10 cellular contexts compared by ENCODE assay signal in the genomic region with DNA sequence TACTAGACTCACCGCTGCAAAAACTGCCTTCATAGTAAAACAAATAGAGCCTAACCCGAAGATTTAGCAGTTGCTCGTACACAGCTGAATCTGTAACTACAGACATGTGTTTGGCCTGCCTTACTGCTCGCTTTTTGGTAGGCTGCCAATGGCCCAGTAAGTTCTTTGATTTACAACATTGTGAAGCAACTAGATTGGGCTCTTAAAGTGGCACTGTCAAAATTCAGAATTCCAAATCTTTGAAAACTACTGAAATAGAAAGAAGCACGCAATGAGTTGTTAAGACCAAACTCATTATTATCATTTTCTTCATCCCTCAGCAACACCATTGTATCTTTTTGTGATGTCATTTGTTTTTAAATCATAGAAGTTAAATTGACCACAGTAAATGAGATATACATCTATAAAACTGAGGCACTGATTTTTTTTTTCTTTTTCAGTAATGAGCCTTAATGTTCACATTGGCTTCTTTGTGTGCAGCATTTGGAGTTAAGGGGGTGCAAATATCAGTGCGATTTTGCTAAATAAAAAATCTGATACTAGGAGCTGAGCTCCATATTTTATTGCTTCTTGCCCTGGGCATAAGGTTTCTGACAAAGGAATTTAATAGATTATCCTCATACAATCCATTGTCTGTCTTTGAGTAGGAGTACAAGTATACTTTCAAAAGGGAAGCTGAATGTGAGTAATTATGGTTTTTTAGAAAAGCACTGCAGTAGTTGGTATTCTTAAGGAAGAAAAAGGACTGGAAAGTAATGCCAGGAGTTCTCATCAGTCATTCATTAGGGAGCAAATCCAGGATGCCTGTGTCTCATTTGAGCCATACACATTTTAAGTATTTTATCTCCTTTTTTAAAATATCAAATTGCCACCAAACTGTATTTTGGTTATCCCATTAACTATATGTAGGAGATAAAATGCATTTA.
DNase-seq lines count a peak whose midpoint lies in the region; ATAC-seq and TF ChIP-seq lines count a peak whose summit lies in the region.
"Had no signal": no experiment of that assay in that cellular context is flagged by ENCODE, and none has a peak within 500 bp of the region (broad histone marks: within the 10 kb centered on the region; RNA-seq: fewer than 3 reads in every experiment).

No MANE protein-coding gene starts in this region.

- peak; percentile 68 for ATAC-seq in omental fat pad (ENCODE audit: low FRiP score)
- ATAC-seq in HG02870 (IDR thresholded peaks at IDR 0.05; ENCODE audit: unreplicated experiment): no peak
- ATAC-seq: GM12878, Panc1 had no signal

- TF ChIP-seq CTCF in BE2C (IDR thresholded peaks at IDR 0.05; ENCODE audit: low read depth, low read length) (no peak), esophagus squamous epithelium (IDR thresholded peaks at IDR 0.05) (no peak), omental fat pad (IDR thresholded peaks at IDR 0.05) (no peak), WERI-Rb-1 (IDR thresholded peaks at IDR 0.05; ENCODE audit: low read depth, low read length) (no peak)

- no peaks in the 10 kb centered on the region for H4K20me1 ChIP-seq in Karpas-422 (ENCODE audit: insufficient read depth, low read depth, low read length)

- H3K27me3 ChIP-seq in BE2C (no peaks in the 10 kb centered on the region), esophagus squamous epithelium (no peaks in the 10 kb centered on the region), Karpas-422 (ENCODE audit: low read length) (no peaks in the 10 kb centered on the region), WERI-Rb-1 (ENCODE audit: insufficient read depth, low read depth, severe bottlenecking) (no peaks in the 10 kb centered on the region)

- no peaks in the 10 kb centered on the region for H3K9me2 ChIP-seq in Karpas-422 (replicated peaks; ENCODE audit: insufficient read depth, low read length)

- H3K9ac ChIP-seq in Karpas-422 (ENCODE audit: low read length): no peak overlapping the region

- TF ChIP-seq POLR2A in esophagus squamous epithelium (IDR thresholded peaks at IDR 0.05): no peak

- H3K9me3 ChIP-seq in BE2C (no peaks in the 10 kb centered on the region), esophagus squamous epithelium (no peaks in the 10 kb centered on the region), Karpas-422 (ENCODE audit: low read length) (no peaks in the 10 kb centered on the region), WERI-Rb-1 (ENCODE audit: severe bottlenecking) (no peaks in the 10 kb centered on the region)

- WGBS in esophagus squamous epithelium, 2 donors: 24 to 26% methylated on average over 6 of the region's 6 CpGs

- H3K4me1 ChIP-seq in BE2C: peaks cover 19% of the 10 kb centered on the region
- peaks cover 13 to 78% (median 19%) of the 10 kb centered on the region in 3 donors for H3K4me1 ChIP-seq in esophagus squamous epithelium
- H3K4me1 ChIP-seq in Karpas-422 (ENCODE audit: low read length): no peaks in the 10 kb centered on the region

- no peak overlapping the region for H3K4me2 ChIP-seq in Karpas-422 (ENCODE audit: low read depth, low read length, poor library complexity, severe bottlenecking)

- no peaks in the 10 kb centered on the region for H3K79me2 ChIP-seq in Karpas-422 (ENCODE audit: low read length)

- H3K36me3 ChIP-seq in BE2C (peaks cover 12% of the 10 kb centered on the region), esophagus squamous epithelium (peaks cover 0 to 7% (median 0%) of the 10 kb centered on the region in 3 donors), Karpas-422 (ENCODE audit: insufficient read depth, low read length) (no peaks in the 10 kb centered on the region), WERI-Rb-1 (no peaks in the 10 kb centered on the region)

- H3K27ac ChIP-seq in esophagus squamous epithelium (peak overlapping the region; percentile 50 to 77 (median 62)), Karpas-422 (ENCODE audit: low read length) (no peak overlapping the region), WERI-Rb-1 (no peak overlapping the region)

- intact Hi-C loops in esophagus squamous epithelium (cut with DNase I): no loop called here

- DNase-seq in BE2C: peak; percentile 71
- DNase-seq in NCI-H446 (lab: John Stamatoyannopoulos, UW): peak; percentile 83 to 88
- DNase-seq in esophagus squamous epithelium (lab: John Stamatoyannopoulos, UW): peak; percentile 3
- peak; percentile 46 for DNase-seq in omental fat pad (ENCODE audit: low spot score)
- no peak for DNase-seq in Karpas-422
- no peak for DNase-seq in WERI-Rb-1
- DNase-seq in activated T-cell treated with anti-CD3 and anti-CD28 coated beads for 4 hours: no peak

- H2AFZ ChIP-seq in Karpas-422 (ENCODE audit: low read length): no peak overlapping the region

- H3K4me3 ChIP-seq in BE2C (ENCODE audit: low read depth, low read length) (peak overlapping the region; percentile 43), esophagus squamous epithelium (peak overlapping the region in 1 of 4 donors; percentile 5), Karpas-422 (ENCODE audit: low read length) (no peak overlapping the region), WERI-Rb-1 (ENCODE audit: low read depth, low read length) (no peak overlapping the region)
- H3K4me3 ChIP-seq: GM12878 had no signal

Comparison
In these comparisons a context has a peak if more than half of its experiments do, and no peak if none do; other contexts are left out.
1. DNase-seq: peak in BE2C (single experiment), NCI-H446 (2 of 2), esophagus squamous epithelium (single experiment) and omental fat pad (single experiment); none in Karpas-422 (single experiment), WERI-Rb-1 (single experiment) and activated T-cell treated with anti-CD3 and anti-CD28 coated beads for 4 hours (single experiment).
2. H3K27ac ChIP-seq: peak in esophagus squamous epithelium (4 of 4); none in Karpas-422 (single experiment) and WERI-Rb-1 (single experiment).